ENCODE assay signal across 8 cellular contexts in the genomic region with DNA sequence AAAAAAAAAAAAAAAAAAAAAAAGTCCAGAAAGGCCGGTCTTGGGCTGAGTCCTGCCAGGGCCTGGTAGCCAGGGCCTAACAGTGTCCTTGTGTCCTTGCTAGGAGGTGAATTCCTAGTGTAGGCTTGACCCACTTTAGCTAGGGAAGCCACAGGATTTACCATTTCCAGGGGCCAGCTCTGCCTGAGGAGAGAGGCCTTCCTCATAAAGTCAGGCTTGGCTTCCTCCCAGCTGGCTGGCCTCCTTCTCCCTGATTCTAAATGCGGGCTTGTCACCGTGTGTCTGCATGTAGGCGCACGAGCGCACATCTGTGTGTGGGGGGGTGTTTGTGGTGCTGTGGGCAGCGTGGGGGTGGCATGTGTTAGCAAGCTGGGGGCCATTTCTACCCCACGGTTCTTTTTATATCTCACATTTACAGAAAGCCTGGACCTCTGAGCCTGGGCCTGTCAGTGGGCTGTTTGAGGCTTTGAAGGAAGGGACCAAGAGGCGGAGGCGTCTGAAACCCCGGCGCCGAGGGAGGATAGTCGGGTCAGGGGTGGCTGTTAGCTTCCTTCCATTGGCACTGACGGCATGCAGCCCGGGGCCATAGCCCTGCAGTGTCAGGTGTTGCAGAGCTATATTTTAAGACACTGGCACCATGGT. TPM values are rescaled to one million over a fixed set of nuclear protein-coding genes. Genes with fewer than 3 reads are reported as not detected.
A peak's percentile ranks its signal among the peaks of the same experiment; 100 is the strongest.
DNase-seq lines count a peak whose midpoint lies in the region; ATAC-seq and TF ChIP-seq lines count a peak whose summit lies in the region.

No MANE protein-coding gene starts in this region.

- no peak overlapping the region for H4K8ac ChIP-seq in mesendoderm (ENCODE audit: low read depth, low read length)

- H3F3A ChIP-seq in GM23338 (replicated peaks; ENCODE audit: low read depth) = no peaks in the 10 kb centered on the region; the same call in 1 of the 2 replicates

- H3K9me3 ChIP-seq in transverse colon = no peaks in the 10 kb centered on the region

- ATAC-seq in GM23338 = no peak; the same call in 2 of the 3 replicates
- peak; percentile 85 for ATAC-seq in central memory CD8-positive, alpha-beta T cell (replicated peaks; ENCODE audit: extremely low read depth, poor library complexity, severe bottlenecking)
- ATAC-seq in GM18873 (IDR thresholded peaks at IDR 0.05; ENCODE audit: low FRiP score, unreplicated experiment) = no peak
- ATAC-seq in HG02623 (IDR thresholded peaks at IDR 0.05; ENCODE audit: unreplicated experiment) = no peak

- no peak overlapping the region for H3K9ac ChIP-seq in mesendoderm (ENCODE audit: low read length)

- TF ChIP-seq EP300 in transverse colon (IDR thresholded peaks at IDR 0.05; ENCODE audit: low read depth) = no peak

- no peak for TF ChIP-seq POLR2A in transverse colon (IDR thresholded peaks at IDR 0.05)

- H3K4me3 Mint-ChIP-seq in GM23338 = no peak overlapping the region
- H3K4me3 Mint-ChIP-seq in central memory CD8-positive, alpha-beta T cell = peak overlapping the region; percentile 62

- in situ Hi-C loops in transverse colon (cut with MboI; ENCODE audit: low pct_ligation_motif_present in 1 of 4, low pct_unique_long_range_greater_than_20kb in 1 of 4, low sequenced_read_pairs in 3 of 4) = no loop called here

- H3K27ac Mint-ChIP-seq in GM23338 = peak overlapping the region; percentile 75; the same call in 1 of the 2 replicates
- H3K27ac Mint-ChIP-seq in central memory CD8-positive, alpha-beta T cell (ENCODE audit: low read depth) = peak overlapping the region; percentile 85

- H3K4me1 Mint-ChIP-seq in GM23338 = peaks cover 9% of the 10 kb centered on the region; the same call in 1 of the 3 replicates
- H3K4me1 Mint-ChIP-seq in central memory CD8-positive, alpha-beta T cell = peaks cover 33% of the 10 kb centered on the region

- no peak overlapping the region for H3K4ac ChIP-seq in mesendoderm (ENCODE audit: low read depth, low read length)

- H3K9me3 Mint-ChIP-seq in GM23338 = peaks cover 2% of the 10 kb centered on the region; the same call in 1 of the 3 replicates
- no peaks in the 10 kb centered on the region for H3K9me3 Mint-ChIP-seq in central memory CD8-positive, alpha-beta T cell

- H3K36me3 ChIP-seq in GM23338 (ENCODE audit: insufficient read depth) (no peaks in the 10 kb centered on the region), mesendoderm (ENCODE audit: control insufficient read depth, insufficient read depth, low read length) (no peaks in the 10 kb centered on the region), transverse colon (no peaks in the 10 kb centered on the region)

- H3K4me1 ChIP-seq in GM23338 (ENCODE audit: insufficient read depth) (no peaks in the 10 kb centered on the region), mesendoderm (ENCODE audit: control insufficient read depth, low read depth, low read length) (no peaks in the 10 kb centered on the region), transverse colon (peaks cover 6 to 17% (median 10%) of the 10 kb centered on the region in 4 donors)

- no peak overlapping the region for H3K18ac ChIP-seq in mesendoderm (ENCODE audit: low read length)

- no peaks in the 10 kb centered on the region for H3K79me1 ChIP-seq in mesendoderm (ENCODE audit: low read length)

- H3K36me3 Mint-ChIP-seq in GM23338 (ENCODE audit: low read depth) = peaks cover 5% of the 10 kb centered on the region; the same call in 1 of the 3 replicates
- H3K36me3 Mint-ChIP-seq in central memory CD8-positive, alpha-beta T cell (ENCODE audit: insufficient read depth) = no peaks in the 10 kb centered on the region

- H2AK5ac ChIP-seq in mesendoderm (ENCODE audit: low read length) = no peak overlapping the region

- no peak overlapping the region for H3K23ac ChIP-seq in mesendoderm (ENCODE audit: low read length)

- H2BK5ac ChIP-seq in mesendoderm (ENCODE audit: low read length) = no peak overlapping the region

- H3K27me3 Mint-ChIP-seq in GM23338 (ENCODE audit: insufficient read depth, low read depth, poor library complexity) = peaks cover 8% of the 10 kb centered on the region
- no peaks in the 10 kb centered on the region for H3K27me3 Mint-ChIP-seq in central memory CD8-positive, alpha-beta T cell

- no peaks in the 10 kb centered on the region for H3K27me3 ChIP-seq in GM23338 (ENCODE audit: insufficient read depth)
- H3K27me3 ChIP-seq in mesendoderm (ENCODE audit: insufficient read depth, low read length, poor library complexity) = no peaks in the 10 kb centered on the region
- H3K27me3 ChIP-seq in transverse colon = no peaks in the 10 kb centered on the region

- intact Hi-C loops in transverse colon (cut with DNase I; ENCODE audit: low total_unique reads) = no loop called here

- TF ChIP-seq CTCF in GM23338 (conservative IDR thresholded peaks at IDR 0.05; ENCODE audit: low read depth in 2 of 2) (no peak), transverse colon (IDR thresholded peaks at IDR 0.05) (no peak)

- H2BK120ac ChIP-seq in mesendoderm (ENCODE audit: low read depth, low read length) = no peak overlapping the region

- H2AFZ ChIP-seq in GM23338 = no peak overlapping the region

- H4K5ac ChIP-seq in mesendoderm (ENCODE audit: low read length) = no peak overlapping the region

- no peak overlapping the region for H2BK15ac ChIP-seq in mesendoderm (replicated peaks; ENCODE audit: low read depth)

- H3K79me2 ChIP-seq in GM23338 (replicated peaks; ENCODE audit: insufficient read depth) (no peaks in the 10 kb centered on the region), mesendoderm (ENCODE audit: control insufficient read depth, insufficient read depth, low read length) (no peaks in the 10 kb centered on the region)

- H3K56ac ChIP-seq in mesendoderm (ENCODE audit: low read length) = peak overlapping the region; percentile 18

- no peaks in the 10 kb centered on the region for H3K9me2 ChIP-seq in GM23338 (ENCODE audit: insufficient read depth)

- DNase-seq in GM23338 (ENCODE audit: low spot score) (no peak), RPMI8226 (peak; percentile 61), mesendoderm (no peak), transverse colon (peak; percentile 79)
- DNase-seq in central memory CD8-positive, alpha-beta T cell (ENCODE audit: low spot score in 2 of 2) = peak; percentile 34 to 39
- no peak for DNase-seq in central memory CD4-positive, alpha-beta T cell

- H3K27ac ChIP-seq in GM23338 (ENCODE audit: low read depth) = no peak overlapping the region
- H3K27ac ChIP-seq in mesendoderm (ENCODE audit: low read depth, low read length) = no peak overlapping the region
- peak overlapping the region in 3 of 4 donors; percentile 15 to 41 (median 28) for H3K27ac ChIP-seq in transverse colon

- WGBS in mesendoderm (ENCODE audit: extremely low coverage, insufficient coverage, low lambda C conversion rate) = no CpG with 5 or more reads among the region's 16 CpGs
- WGBS in transverse colon (ENCODE audit: low coverage in 1 of 2), 2 donors = 15 to 19% methylated on average over 6 to 16 of the region's 16 CpGs

- no peak overlapping the region for H3K4me2 ChIP-seq in GM23338
- no peak overlapping the region for H3K4me2 ChIP-seq in mesendoderm (ENCODE audit: low read length)

- H4K20me1 ChIP-seq in GM23338 (replicated peaks; ENCODE audit: insufficient read depth) = no peaks in the 10 kb centered on the region

- H3K4me3 ChIP-seq in GM23338 (no peak overlapping the region), mesendoderm (ENCODE audit: low read length) (no peak overlapping the region), transverse colon (no peak overlapping the region)

TF ChIP-seq in GM23338, 12 proteins besides CTCF, POLR2A, EP300 and RAD21 (continues in another document):
- no peak for TF ChIP-seq EZH2phosphoT487 (IDR thresholded peaks at IDR 0.05; ENCODE audit: unreplicated experiment)
- no peak for TF ChIP-seq NANOG (IDR thresholded peaks at IDR 0.05; ENCODE audit: borderline replicate concordance)

RNA-seq across cellular contexts. Expression of a gene that starts 31.7 kb away (rescaled TPM):
- total RNA-seq in GM23338 (2014; rRNA removed; shearing (Covaris generic)) = 99.1 and 124 TPM in 2 replicates
- 191 and 200 TPM in 2 replicates for polyA plus RNA-seq in GM23338 (2016; fragmentation: Nextera tagmentation; extraction: Ambion mirVana)
- polyA plus RNA-seq in mesendoderm (2013, experiment 1 of 2) = 75.2 TPM
- 77.2 TPM for polyA plus RNA-seq in mesendoderm (2013, experiment 2 of 2)
- total RNA-seq in transverse colon = 100 to 1,000 TPM; 184 to 503 (median 244) TPM

RNA-seq across cellular contexts. Expression of a gene that starts 31.7 kb away (rescaled TPM):
- 55.9 and 58.3 TPM in 2 replicates for total RNA-seq in GM23338 (2014; rRNA removed; shearing (Covaris generic))
- polyA plus RNA-seq in GM23338 (2016; fragmentation: Nextera tagmentation; extraction: Ambion mirVana) = 42.8 and 44.0 TPM in 2 replicates
- 30.2 TPM for polyA plus RNA-seq in mesendoderm (2013, experiment 1 of 2)
- polyA plus RNA-seq in mesendoderm (2013, experiment 2 of 2) = 29.9 TPM
- total RNA-seq in transverse colon = 100 to 1,000 TPM in 1 of 4 donors, 10 to 100 TPM in 3; 69.7 to 164 (median 84.2) TPM

Comparison
In these comparisons a context has a peak if more than half of its experiments do, and no peak if none do; other contexts are left out.
1. DNase-seq: peak in RPMI8226 (single experiment), central memory CD8-positive, alpha-beta T cell (2 of 2) and transverse colon (single experiment); none in GM23338 (single experiment), mesendoderm (single experiment) and central memory CD4-positive, alpha-beta T cell (single experiment).
2. H3K27ac ChIP-seq: peak in transverse colon (3 of 4); none in GM23338 (single experiment) and mesendoderm (single experiment).